8 cellular contexts compared by ENCODE assay signal in the genomic region with DNA sequence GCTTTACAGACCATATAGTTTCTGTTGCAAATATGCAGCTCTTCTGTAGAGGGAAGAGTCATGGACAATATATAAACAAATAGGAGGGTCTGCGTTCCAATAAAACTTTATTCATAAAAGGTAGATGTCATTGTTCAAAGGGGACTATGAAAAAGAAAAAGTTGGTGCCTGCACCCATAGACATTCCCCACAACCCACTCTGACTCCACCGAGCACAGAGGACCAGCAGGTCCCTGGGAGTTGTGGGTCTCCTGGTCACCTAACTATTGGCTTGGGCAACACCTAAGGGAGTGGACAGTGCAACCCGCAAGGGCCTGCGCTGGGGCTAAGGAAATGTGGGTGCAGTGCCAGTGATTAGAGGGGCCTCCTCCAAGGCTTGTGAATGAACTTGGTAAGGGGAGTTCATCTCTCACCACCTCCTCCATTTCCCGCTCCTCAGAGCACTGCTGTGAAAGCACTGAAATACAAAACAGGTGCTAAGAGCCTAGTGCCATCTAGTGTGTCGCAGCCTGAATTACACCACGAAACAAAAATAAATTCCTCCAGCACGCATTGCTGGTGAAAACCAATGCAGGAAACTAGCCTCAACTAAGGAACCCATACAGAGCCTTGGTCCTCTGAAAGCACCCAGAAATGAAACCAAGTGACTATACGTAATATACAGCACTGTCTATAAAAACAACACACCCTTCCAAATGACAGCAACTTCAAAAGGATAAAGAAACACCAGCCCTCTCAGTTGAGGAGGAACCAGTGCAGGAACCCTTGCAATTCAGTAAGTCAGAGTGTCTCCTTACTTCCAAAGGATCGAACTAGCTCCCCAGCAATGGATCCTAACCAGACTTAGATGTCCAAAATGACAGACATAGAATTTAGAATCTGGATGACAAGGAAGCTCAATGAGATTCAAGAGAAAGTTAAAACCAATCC.
DNase-seq lines count a peak whose midpoint lies in the region; ATAC-seq and TF ChIP-seq lines count a peak whose summit lies in the region.

No MANE protein-coding gene starts in this region.

- peaks cover 5% of the 10 kb centered on the region for H3K9me3 Mint-ChIP-seq in activated CD4-positive, alpha-beta T cell treated with anti-CD3 and anti-CD28 coated beads, Interleukin-2, amount 10 ng/mL, durations not matched to agents 24 days and 14 days

- peak; percentile 59 for ATAC-seq in HG03432 (IDR thresholded peaks at IDR 0.05; ENCODE audit: unreplicated experiment)
- ATAC-seq in HG03521 (IDR thresholded peaks at IDR 0.05; ENCODE audit: unreplicated experiment), result no peak
- no peak for ATAC-seq in GM21390 (IDR thresholded peaks at IDR 0.05; ENCODE audit: unreplicated experiment)

- peaks cover 5% of the 10 kb centered on the region for H3K27me3 Mint-ChIP-seq in activated CD4-positive, alpha-beta T cell treated with anti-CD3 and anti-CD28 coated beads, Interleukin-2, amount 10 ng/mL, durations not matched to agents 24 days and 14 days

- no peak overlapping the region for H3K27ac Mint-ChIP-seq in activated CD4-positive, alpha-beta T cell treated with anti-CD3 and anti-CD28 coated beads, Interleukin-2, amount 10 ng/mL, durations not matched to agents 24 days and 14 days

- no peak overlapping the region for H3K4me3 Mint-ChIP-seq in activated CD4-positive, alpha-beta T cell treated with anti-CD3 and anti-CD28 coated beads, Interleukin-2, amount 10 ng/mL, durations not matched to agents 24 days and 14 days

- intact Hi-C loops in activated CD4-positive, alpha-beta T cell treated with anti-CD3 and anti-CD28 coated beads, Interleukin-2, amount 10 ng/mL, durations not matched to agents 24 days and 14 days (cut with micrococcal nuclease), result loop anchor here (1.0 to 2.0 kb wide), 2 partner anchors 187 to 258 kb away; no protein-coding TSS in a partner anchor
- intact Hi-C loops in posterior vena cava (cut with DNase I), result no loop called here

- CTCF ChIA-PET in RWPE1 (lab: Yijun Ruan, JAX), result interaction anchor here (0.7 kb wide), 2 partner anchors 30 to 1134 kb away, joined by 3 to 6 read pairs; no protein-coding TSS in a partner anchor

- H3K36me3 Mint-ChIP-seq in activated CD4-positive, alpha-beta T cell treated with anti-CD3 and anti-CD28 coated beads, Interleukin-2, amount 10 ng/mL, durations not matched to agents 24 days and 14 days (ENCODE audit: low read depth), result peaks cover 4% of the 10 kb centered on the region

- peak; percentile 70 for DNase-seq in activated CD4-positive, alpha-beta T cell treated with anti-CD3 and anti-CD28 coated beads, Interleukin-2, amount 10 ng/mL, durations not matched to agents 24 days and 14 days
- no peak for DNase-seq in activated CD4-positive, alpha-beta T cell treated with anti-CD3 and anti-CD28 coated beads, Interleukin-2, amount 50 U/mL, for 4 hours
- DNase-seq in RWPE1 (ENCODE audit: low spot score) (no peak), fibroblast of mammary gland (ENCODE audit: low read depth) (peak; percentile 54), posterior vena cava (ENCODE audit: low spot score) (no peak)

- no peaks in the 10 kb centered on the region for H3K4me1 Mint-ChIP-seq in activated CD4-positive, alpha-beta T cell treated with anti-CD3 and anti-CD28 coated beads, Interleukin-2, amount 10 ng/mL, durations not matched to agents 24 days and 14 days

- POLR2A ChIA-PET in RWPE1 (lab: Yijun Ruan, JAX; ENCODE audit: low non-redundant PET), result no interaction called here

- H3K4me3 ChIP-seq in fibroblast of mammary gland (ENCODE audit: control insufficient read depth, low read depth, low read length), result no peak overlapping the region

- no peak overlapping the region for H3K27ac ChIP-seq in RWPE1

- peak; percentile 25 for TF ChIP-seq CTCF in RWPE1 (conservative IDR thresholded peaks at IDR 0.05; ENCODE audit: low read depth)
- TF ChIP-seq CTCF in fibroblast of mammary gland (conservative IDR thresholded peaks at IDR 0.05; ENCODE audit: control insufficient read depth, insufficient read depth, low read depth, low read length), result peak; percentile 71

Comparison
In these comparisons a context has a peak if more than half of its experiments do, and no peak if none do; other contexts are left out.
1. DNase-seq: peak in activated CD4-positive, alpha-beta T cell treated with anti-CD3 and anti-CD28 coated beads, Interleukin-2, amount 10 ng/mL, durations not matched to agents 24 days and 14 days (single experiment) and fibroblast of mammary gland (single experiment); none in activated CD4-positive, alpha-beta T cell treated with anti-CD3 and anti-CD28 coated beads, Interleukin-2, amount 50 U/mL, for 4 hours (0 of 2), RWPE1 (single experiment) and posterior vena cava (single experiment).